Comparison of ENCODE assay signal across 1 cellular context in the genomic region with DNA sequence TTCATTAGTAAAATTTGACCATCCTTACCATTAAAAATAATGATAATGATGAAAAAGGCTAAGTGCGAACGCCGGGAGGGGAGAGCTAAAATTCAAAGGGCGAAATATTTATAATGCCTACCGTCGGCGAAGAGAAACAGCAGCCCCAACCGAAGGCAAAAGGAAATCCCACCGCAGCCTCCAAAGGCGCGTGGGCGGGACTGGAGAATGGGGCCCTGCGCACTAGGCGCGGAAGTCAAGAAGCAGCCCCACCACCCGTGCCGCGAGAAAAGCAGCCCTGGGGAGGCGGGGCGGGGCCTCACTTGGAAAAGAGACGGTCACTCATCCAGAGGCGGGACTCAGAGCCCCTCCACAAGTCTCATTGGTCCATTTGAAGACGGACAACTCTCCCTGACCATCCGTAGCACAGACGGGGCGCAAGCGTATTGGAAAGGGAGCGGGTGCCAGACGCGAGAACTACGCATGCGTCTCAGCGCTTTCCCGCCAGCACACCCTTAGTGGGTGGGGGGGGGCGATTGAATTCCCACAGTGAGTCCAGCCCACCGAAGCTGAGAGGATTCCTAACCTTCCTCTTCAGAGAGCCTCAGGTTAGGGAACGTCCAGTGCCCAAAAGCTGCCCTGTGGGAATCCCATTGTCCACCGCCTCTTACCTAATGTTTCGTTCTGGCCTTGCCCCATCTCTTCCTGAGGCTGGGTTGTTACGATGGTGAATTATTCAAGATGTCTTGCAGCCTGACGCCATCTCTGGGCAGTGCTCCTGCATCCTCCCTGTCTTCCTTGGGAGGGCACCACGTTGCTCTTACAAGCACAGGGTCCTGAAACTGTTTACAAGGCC.
TF ChIP-seq lines count a peak whose summit lies in the region.

No MANE protein-coding gene starts in this region.

TF ChIP-seq in K562, 482 proteins besides CTCF, POLR2A, EP300 and RAD21 (continued from another document and continues in another):
- TF ChIP-seq, protein P1, sequence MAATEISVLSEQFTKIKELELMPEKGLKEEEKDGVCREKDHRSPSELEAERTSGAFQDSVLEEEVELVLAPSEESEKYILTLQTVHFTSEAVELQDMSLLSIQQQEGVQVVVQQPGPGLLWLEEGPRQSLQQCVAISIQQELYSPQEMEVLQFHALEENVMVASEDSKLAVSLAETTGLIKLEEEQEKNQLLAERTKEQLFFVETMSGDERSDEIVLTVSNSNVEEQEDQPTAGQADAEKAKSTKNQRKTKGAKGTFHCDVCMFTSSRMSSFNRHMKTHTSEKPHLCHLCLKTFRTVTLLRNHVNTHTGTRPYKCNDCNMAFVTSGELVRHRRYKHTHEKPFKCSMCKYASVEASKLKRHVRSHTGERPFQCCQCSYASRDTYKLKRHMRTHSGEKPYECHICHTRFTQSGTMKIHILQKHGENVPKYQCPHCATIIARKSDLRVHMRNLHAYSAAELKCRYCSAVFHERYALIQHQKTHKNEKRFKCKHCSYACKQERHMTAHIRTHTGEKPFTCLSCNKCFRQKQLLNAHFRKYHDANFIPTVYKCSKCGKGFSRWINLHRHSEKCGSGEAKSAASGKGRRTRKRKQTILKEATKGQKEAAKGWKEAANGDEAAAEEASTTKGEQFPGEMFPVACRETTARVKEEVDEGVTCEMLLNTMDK (IDR thresholded peaks at IDR 0.05; ENCODE audit: borderline replicate concordance, insufficient read depth, low read depth, low read length, poor library complexity, severe bottlenecking): no peak
- TF ChIP-seq ELF4 (CRISPR knock-in tag; IDR thresholded peaks at IDR 0.05) (0 out of 2 replicates have a peak, but pooled peaks have one; percentile 28), MBD2 (IDR thresholded peaks at IDR 0.05; ENCODE audit: borderline replicate concordance, low read depth) (peak; percentile 93), EP400 (IDR thresholded peaks at IDR 0.05) (peak; percentile 80), SRSF9 (IDR thresholded peaks at IDR 0.05; ENCODE audit: borderline replicate concordance, low read depth, low read length) (no peak), NEUROD1 (IDR thresholded peaks at IDR 0.05; ENCODE audit: borderline replicate concordance, low read depth, low read length, partially characterized antibody) (peak; percentile 72), BHLHE40 (IDR thresholded peaks at IDR 0.05; ENCODE audit: low read length) (peak; percentile 80), CAMTA2 (CRISPR knock-in tag; conservative IDR thresholded peaks at IDR 0.05) (no peak), ZNF436 (CRISPR knock-in tag; IDR thresholded peaks at IDR 0.05) (0 out of 2 replicates have a peak, but pooled peaks have one; percentile 33), GABPA (tag; conservative IDR thresholded peaks at IDR 0.05; ENCODE audit: low read depth) (peak; percentile 42; the same call in 1 of the 2 replicates), ZNF830 (CRISPR knock-in tag; IDR thresholded peaks at IDR 0.05) (no peak), HDGF (IDR thresholded peaks at IDR 0.05) (no peak), YY1 (IDR thresholded peaks at IDR 0.05; ENCODE audit: borderline replicate concordance in 1 of 3, control insufficient read depth in 1 of 3, extremely low read depth in 1 of 3, insufficient read depth in 3 of 3, insufficient read length in 1 of 3, insufficient replicate concordance in 2 of 3, low read depth in 1 of 3, low read length in 2 of 3) (peak in 2 of 3 experiments; percentile 21 to 75), SMARCA4 (IDR thresholded peaks at IDR 0.05) (peak; percentile 7), ZNF239 (CRISPR knock-in tag; IDR thresholded peaks at IDR 0.05) (0 out of 2 replicates have a peak, but pooled peaks have one; percentile 16), NRF1 (conservative IDR thresholded peaks at IDR 0.05 in 1 of 2, IDR thresholded peaks at IDR 0.05 in 1 of 2) (peak; percentile 98 to 99), ZFP1 (CRISPR knock-in tag; IDR thresholded peaks at IDR 0.05) (peak; percentile 9; the same call in 1 of the 2 replicates)
- TF ChIP-seq, protein P2, sequence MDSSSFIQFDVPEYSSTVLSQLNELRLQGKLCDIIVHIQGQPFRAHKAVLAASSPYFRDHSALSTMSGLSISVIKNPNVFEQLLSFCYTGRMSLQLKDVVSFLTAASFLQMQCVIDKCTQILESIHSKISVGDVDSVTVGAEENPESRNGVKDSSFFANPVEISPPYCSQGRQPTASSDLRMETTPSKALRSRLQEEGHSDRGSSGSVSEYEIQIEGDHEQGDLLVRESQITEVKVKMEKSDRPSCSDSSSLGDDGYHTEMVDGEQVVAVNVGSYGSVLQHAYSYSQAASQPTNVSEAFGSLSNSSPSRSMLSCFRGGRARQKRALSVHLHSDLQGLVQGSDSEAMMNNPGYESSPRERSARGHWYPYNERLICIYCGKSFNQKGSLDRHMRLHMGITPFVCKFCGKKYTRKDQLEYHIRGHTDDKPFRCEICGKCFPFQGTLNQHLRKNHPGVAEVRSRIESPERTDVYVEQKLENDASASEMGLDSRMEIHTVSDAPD (CRISPR knock-in tag; IDR thresholded peaks at IDR 0.05): no peak
- TF ChIP-seq, protein P3, sequence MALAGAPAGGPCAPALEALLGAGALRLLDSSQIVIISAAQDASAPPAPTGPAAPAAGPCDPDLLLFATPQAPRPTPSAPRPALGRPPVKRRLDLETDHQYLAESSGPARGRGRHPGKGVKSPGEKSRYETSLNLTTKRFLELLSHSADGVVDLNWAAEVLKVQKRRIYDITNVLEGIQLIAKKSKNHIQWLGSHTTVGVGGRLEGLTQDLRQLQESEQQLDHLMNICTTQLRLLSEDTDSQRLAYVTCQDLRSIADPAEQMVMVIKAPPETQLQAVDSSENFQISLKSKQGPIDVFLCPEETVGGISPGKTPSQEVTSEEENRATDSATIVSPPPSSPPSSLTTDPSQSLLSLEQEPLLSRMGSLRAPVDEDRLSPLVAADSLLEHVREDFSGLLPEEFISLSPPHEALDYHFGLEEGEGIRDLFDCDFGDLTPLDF (CRISPR knock-in tag; IDR thresholded peaks at IDR 0.05): peak; percentile 89
- TF ChIP-seq, protein P4, sequence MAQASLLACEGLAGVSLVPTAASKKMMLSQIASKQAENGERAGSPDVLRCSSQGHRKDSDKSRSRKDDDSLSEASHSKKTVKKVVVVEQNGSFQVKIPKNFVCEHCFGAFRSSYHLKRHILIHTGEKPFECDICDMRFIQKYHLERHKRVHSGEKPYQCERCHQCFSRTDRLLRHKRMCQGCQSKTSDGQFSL (CRISPR knock-in tag; IDR thresholded peaks at IDR 0.05): peak; percentile 100
- TF ChIP-seq, protein P4 (tag; IDR thresholded peaks at IDR 0.05): peak in 1 of 2 experiments; percentile 96; a peak in 2 of 4 replicates
- TF ChIP-seq, protein P5, sequence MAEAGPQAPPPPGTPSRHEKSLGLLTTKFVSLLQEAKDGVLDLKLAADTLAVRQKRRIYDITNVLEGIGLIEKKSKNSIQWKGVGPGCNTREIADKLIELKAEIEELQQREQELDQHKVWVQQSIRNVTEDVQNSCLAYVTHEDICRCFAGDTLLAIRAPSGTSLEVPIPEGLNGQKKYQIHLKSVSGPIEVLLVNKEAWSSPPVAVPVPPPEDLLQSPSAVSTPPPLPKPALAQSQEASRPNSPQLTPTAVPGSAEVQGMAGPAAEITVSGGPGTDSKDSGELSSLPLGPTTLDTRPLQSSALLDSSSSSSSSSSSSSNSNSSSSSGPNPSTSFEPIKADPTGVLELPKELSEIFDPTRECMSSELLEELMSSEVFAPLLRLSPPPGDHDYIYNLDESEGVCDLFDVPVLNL (CRISPR knock-in tag; IDR thresholded peaks at IDR 0.05; ENCODE audit: low read depth): peak; percentile 82
- TF ChIP-seq, protein P6, sequence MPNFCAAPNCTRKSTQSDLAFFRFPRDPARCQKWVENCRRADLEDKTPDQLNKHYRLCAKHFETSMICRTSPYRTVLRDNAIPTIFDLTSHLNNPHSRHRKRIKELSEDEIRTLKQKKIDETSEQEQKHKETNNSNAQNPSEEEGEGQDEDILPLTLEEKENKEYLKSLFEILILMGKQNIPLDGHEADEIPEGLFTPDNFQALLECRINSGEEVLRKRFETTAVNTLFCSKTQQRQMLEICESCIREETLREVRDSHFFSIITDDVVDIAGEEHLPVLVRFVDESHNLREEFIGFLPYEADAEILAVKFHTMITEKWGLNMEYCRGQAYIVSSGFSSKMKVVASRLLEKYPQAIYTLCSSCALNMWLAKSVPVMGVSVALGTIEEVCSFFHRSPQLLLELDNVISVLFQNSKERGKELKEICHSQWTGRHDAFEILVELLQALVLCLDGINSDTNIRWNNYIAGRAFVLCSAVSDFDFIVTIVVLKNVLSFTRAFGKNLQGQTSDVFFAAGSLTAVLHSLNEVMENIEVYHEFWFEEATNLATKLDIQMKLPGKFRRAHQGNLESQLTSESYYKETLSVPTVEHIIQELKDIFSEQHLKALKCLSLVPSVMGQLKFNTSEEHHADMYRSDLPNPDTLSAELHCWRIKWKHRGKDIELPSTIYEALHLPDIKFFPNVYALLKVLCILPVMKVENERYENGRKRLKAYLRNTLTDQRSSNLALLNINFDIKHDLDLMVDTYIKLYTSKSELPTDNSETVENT (CRISPR knock-in tag; IDR thresholded peaks at IDR 0.05): 0 out of 2 replicates have a peak, but pooled peaks have one; percentile 56
- TF ChIP-seq, protein P7, sequence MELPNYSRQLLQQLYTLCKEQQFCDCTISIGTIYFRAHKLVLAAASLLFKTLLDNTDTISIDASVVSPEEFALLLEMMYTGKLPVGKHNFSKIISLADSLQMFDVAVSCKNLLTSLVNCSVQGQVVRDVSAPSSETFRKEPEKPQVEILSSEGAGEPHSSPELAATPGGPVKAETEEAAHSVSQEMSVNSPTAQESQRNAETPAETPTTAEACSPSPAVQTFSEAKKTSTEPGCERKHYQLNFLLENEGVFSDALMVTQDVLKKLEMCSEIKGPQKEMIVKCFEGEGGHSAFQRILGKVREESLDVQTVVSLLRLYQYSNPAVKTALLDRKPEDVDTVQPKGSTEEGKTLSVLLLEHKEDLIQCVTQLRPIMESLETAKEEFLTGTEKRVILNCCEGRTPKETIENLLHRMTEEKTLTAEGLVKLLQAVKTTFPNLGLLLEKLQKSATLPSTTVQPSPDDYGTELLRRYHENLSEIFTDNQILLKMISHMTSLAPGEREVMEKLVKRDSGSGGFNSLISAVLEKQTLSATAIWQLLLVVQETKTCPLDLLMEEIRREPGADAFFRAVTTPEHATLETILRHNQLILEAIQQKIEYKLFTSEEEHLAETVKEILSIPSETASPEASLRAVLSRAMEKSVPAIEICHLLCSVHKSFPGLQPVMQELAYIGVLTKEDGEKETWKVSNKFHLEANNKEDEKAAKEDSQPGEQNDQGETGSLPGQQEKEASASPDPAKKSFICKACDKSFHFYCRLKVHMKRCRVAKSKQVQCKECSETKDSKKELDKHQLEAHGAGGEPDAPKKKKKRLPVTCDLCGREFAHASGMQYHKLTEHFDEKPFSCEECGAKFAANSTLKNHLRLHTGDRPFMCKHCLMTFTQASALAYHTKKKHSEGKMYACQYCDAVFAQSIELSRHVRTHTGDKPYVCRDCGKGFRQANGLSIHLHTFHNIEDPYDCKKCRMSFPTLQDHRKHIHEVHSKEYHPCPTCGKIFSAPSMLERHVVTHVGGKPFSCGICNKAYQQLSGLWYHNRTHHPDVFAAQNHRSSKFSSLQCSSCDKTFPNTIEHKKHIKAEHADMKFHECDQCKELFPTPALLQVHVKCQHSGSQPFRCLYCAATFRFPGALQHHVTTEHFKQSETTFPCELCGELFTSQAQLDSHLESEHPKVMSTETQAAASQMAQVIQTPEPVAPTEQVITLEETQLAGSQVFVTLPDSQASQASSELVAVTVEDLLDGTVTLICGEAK (IDR thresholded peaks at IDR 0.05): peak; percentile 41
- TF ChIP-seq, protein P7 (CRISPR knock-in tag; IDR thresholded peaks at IDR 0.05): no peak
- TF ChIP-seq, protein P8, sequence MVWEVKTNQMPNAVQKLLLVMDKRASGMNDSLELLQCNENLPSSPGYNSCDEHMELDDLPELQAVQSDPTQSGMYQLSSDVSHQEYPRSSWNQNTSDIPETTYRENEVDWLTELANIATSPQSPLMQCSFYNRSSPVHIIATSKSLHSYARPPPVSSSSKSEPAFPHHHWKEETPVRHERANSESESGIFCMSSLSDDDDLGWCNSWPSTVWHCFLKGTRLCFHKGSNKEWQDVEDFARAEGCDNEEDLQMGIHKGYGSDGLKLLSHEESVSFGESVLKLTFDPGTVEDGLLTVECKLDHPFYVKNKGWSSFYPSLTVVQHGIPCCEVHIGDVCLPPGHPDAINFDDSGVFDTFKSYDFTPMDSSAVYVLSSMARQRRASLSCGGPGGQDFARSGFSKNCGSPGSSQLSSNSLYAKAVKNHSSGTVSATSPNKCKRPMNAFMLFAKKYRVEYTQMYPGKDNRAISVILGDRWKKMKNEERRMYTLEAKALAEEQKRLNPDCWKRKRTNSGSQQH (CRISPR knock-in tag; IDR thresholded peaks at IDR 0.05): 0 out of 2 replicates have a peak, but pooled peaks have one; percentile 58
- TF ChIP-seq, protein P9, sequence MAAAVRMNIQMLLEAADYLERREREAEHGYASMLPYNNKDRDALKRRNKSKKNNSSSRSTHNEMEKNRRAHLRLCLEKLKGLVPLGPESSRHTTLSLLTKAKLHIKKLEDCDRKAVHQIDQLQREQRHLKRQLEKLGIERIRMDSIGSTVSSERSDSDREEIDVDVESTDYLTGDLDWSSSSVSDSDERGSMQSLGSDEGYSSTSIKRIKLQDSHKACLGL (CRISPR knock-in tag; IDR thresholded peaks at IDR 0.05; ENCODE audit: borderline replicate concordance, poor library complexity, severe bottlenecking): no peak
